Comparison of ENCODE assay signal across 17 cellular contexts in genomic region chr17:67375761-67376160, GRCh38. TPM values are rescaled to one million over a fixed set of nuclear protein-coding genes. Genes with fewer than 3 reads are reported as not detected.
DNase-seq lines count a peak whose midpoint lies in the region; ATAC-seq, FAIRE-seq and TF ChIP-seq lines count a peak whose summit lies in the region.
"Had no signal": no experiment of that assay in that cellular context is flagged by ENCODE, and none has a peak within 500 bp of the region (broad histone marks: within the 10 kb centered on the region; RNA-seq: fewer than 3 reads in every experiment).

No MANE protein-coding gene starts in this region.

- intact Hi-C loops in activated T-helper 2 cell treated with anti-CD3 and anti-CD28 coated beads, Interferon-gamma antibody, Interleukin-2, Interleukin-4, amounts not matched to agents 10 μg/mL and 5 μg/mL and 100 μg/mL, durations not matched to agents 14 hours and 24 hours and 36 hours (cut with micrococcal nuclease): loop anchor here (2.0 kb wide), 3 partner anchors 15 to 255 kb away; no protein-coding TSS in a partner anchor

- no peak for FAIRE-seq in RCC 7860 (lab: Jason Lieb, UNC)
- FAIRE-seq: K562 had no signal

- H3K4me3 Mint-ChIP-seq in T-helper 1 cell treated with Interleukin-12 subunit alpha and Interleukin-12 subunit beta and Interleukin-4 antibody, amounts not matched to agents 30 μg/mL and 1 μg/mL, for 36 hours: peak overlapping the region; percentile 19
- H3K4me3 Mint-ChIP-seq in GM23338: peak overlapping the region; percentile 88; the same call in 2 of the 3 replicates
- peak overlapping the region; percentile 2 for H3K4me3 Mint-ChIP-seq in activated T-helper 2 cell treated with anti-CD3 and anti-CD28 coated beads, Interferon-gamma antibody, Interleukin-2, Interleukin-4, amounts not matched to agents 10 μg/mL and 5 μg/mL and 100 μg/mL, durations not matched to agents 14 hours and 24 hours and 36 hours (ENCODE audit: low read depth)
- H3K4me3 Mint-ChIP-seq in naive thymus-derived CD8-positive, alpha-beta T cell: peak overlapping the region in 8 of 10 donors; percentile 15 to 89 (median 60)

- H3K4me2 ChIP-seq in GM23338: peak overlapping the region; percentile 95

- no peaks in the 10 kb centered on the region for H3K27me3 Mint-ChIP-seq in T-helper 1 cell treated with Interleukin-12 subunit alpha and Interleukin-12 subunit beta and Interleukin-4 antibody, amounts not matched to agents 30 μg/mL and 1 μg/mL, for 36 hours (ENCODE audit: low read depth)
- peaks cover 15% of the 10 kb centered on the region for H3K27me3 Mint-ChIP-seq in GM23338 (ENCODE audit: insufficient read depth, low read depth, poor library complexity)
- peaks cover 42% of the 10 kb centered on the region for H3K27me3 Mint-ChIP-seq in activated T-helper 2 cell treated with anti-CD3 and anti-CD28 coated beads, Interferon-gamma antibody, Interleukin-2, Interleukin-4, amounts not matched to agents 10 μg/mL and 5 μg/mL and 100 μg/mL, durations not matched to agents 14 hours and 24 hours and 36 hours (ENCODE audit: low read depth)
- H3K27me3 Mint-ChIP-seq in naive thymus-derived CD8-positive, alpha-beta T cell: no peaks in the 10 kb centered on the region

- peaks cover 25% of the 10 kb centered on the region for H3K79me2 ChIP-seq in GM23338 (replicated peaks; ENCODE audit: insufficient read depth)

- H3K4me1 ChIP-seq in GM23338 (ENCODE audit: insufficient read depth): peaks cover 16% of the 10 kb centered on the region
- H3K4me1 ChIP-seq: uterus had no signal

- H3K36me3 ChIP-seq in GM23338 (ENCODE audit: insufficient read depth): no peaks in the 10 kb centered on the region
- H3K36me3 ChIP-seq: esophagus squamous epithelium, neutrophil, uterus had no signal

- DNase-seq in T-helper 1 cell (no peak), GM23338 (ENCODE audit: low spot score) (no peak), RCC 7860 (ENCODE audit: low spot score) (no peak)
- DNase-seq in activated T-helper 2 cell treated with anti-CD3 and anti-CD28 coated beads, Interferon-gamma antibody, Interleukin-2, Interleukin-4, amounts not matched to agents 10 μg/mL and 5 μg/mL and 100 μg/mL, durations not matched to agents 14 hours and 24 hours and 36 hours (ENCODE audit: low spot score): no peak
- no peak for DNase-seq in naive thymus-derived CD8-positive, alpha-beta T cell
- DNase-seq in activated CD4-positive, alpha-beta T cell treated with anti-CD3 and anti-CD28 coated beads, Interleukin-2, amount 50 U/mL, for 4 hours: no peak
- DNase-seq: activated CD4-positive, CD25-positive, alpha-beta regulatory T cell; activated CD8-positive, alpha-beta memory T cell treated with anti-CD3 and anti-CD28 coated beads, Interleukin-2, amount 50 U/mL, for 48 hours; esophagus squamous epithelium; NCI-H1417 treated with DMSO at 0.1 percent for 48 hours; NCI-H226; SW 1271; uterus had no signal

- no peak overlapping the region for H2AFZ ChIP-seq in GM23338

- H4K20me1 ChIP-seq in GM23338 (replicated peaks; ENCODE audit: insufficient read depth): no peaks in the 10 kb centered on the region

- ATAC-seq in GM23338: no peak
- no peak for ATAC-seq in naive thymus-derived CD8-positive, alpha-beta T cell
- ATAC-seq in HG02852 (IDR thresholded peaks at IDR 0.05; ENCODE audit: unreplicated experiment): no peak
- ATAC-seq: K562 had no signal

- H3K9me2 ChIP-seq in GM23338 (ENCODE audit: insufficient read depth): no peaks in the 10 kb centered on the region

- H3F3A ChIP-seq in GM23338 (replicated peaks; ENCODE audit: low read depth): peaks cover 21% of the 10 kb centered on the region; the same call in 1 of the 2 replicates

- no peaks in the 10 kb centered on the region for H3K9me3 Mint-ChIP-seq in T-helper 1 cell treated with Interleukin-12 subunit alpha and Interleukin-12 subunit beta and Interleukin-4 antibody, amounts not matched to agents 30 μg/mL and 1 μg/mL, for 36 hours
- peaks cover 9% of the 10 kb centered on the region; the same call in 2 of the 3 replicates for H3K9me3 Mint-ChIP-seq in GM23338
- no peaks in the 10 kb centered on the region for H3K9me3 Mint-ChIP-seq in activated T-helper 2 cell treated with anti-CD3 and anti-CD28 coated beads, Interferon-gamma antibody, Interleukin-2, Interleukin-4, amounts not matched to agents 10 μg/mL and 5 μg/mL and 100 μg/mL, durations not matched to agents 14 hours and 24 hours and 36 hours
- no peaks in the 10 kb centered on the region for H3K9me3 Mint-ChIP-seq in naive thymus-derived CD8-positive, alpha-beta T cell

- H3K27ac ChIP-seq in GM23338 (ENCODE audit: low read depth): no peak overlapping the region

- POLR2A ChIA-PET in naive thymus-derived CD8-positive, alpha-beta T cell (lab: Charles Lee): interaction anchor here (0.6 to 9.1 kb wide), 15 partner anchors 12 to 341 kb away, joined by 3 to 240 read pairs (median 5); partner anchors contain the start of gene PSMD12

- H3K4me1 Mint-ChIP-seq in T-helper 1 cell treated with Interleukin-12 subunit alpha and Interleukin-12 subunit beta and Interleukin-4 antibody, amounts not matched to agents 30 μg/mL and 1 μg/mL, for 36 hours (ENCODE audit: low read depth): peaks cover 23% of the 10 kb centered on the region
- peaks cover 33% of the 10 kb centered on the region for H3K4me1 Mint-ChIP-seq in GM23338
- peaks cover 23% of the 10 kb centered on the region for H3K4me1 Mint-ChIP-seq in activated T-helper 2 cell treated with anti-CD3 and anti-CD28 coated beads, Interferon-gamma antibody, Interleukin-2, Interleukin-4, amounts not matched to agents 10 μg/mL and 5 μg/mL and 100 μg/mL, durations not matched to agents 14 hours and 24 hours and 36 hours (ENCODE audit: low read depth)
- H3K4me1 Mint-ChIP-seq in naive thymus-derived CD8-positive, alpha-beta T cell: peaks cover 20 to 41% (median 38%) of the 10 kb centered on the region in 4 donors

- peaks cover 3% of the 10 kb centered on the region for H3K36me3 Mint-ChIP-seq in T-helper 1 cell treated with Interleukin-12 subunit alpha and Interleukin-12 subunit beta and Interleukin-4 antibody, amounts not matched to agents 30 μg/mL and 1 μg/mL, for 36 hours (ENCODE audit: low read depth)
- peaks cover 18% of the 10 kb centered on the region for H3K36me3 Mint-ChIP-seq in GM23338 (ENCODE audit: low read depth)
- peaks cover 10% of the 10 kb centered on the region for H3K36me3 Mint-ChIP-seq in activated T-helper 2 cell treated with anti-CD3 and anti-CD28 coated beads, Interferon-gamma antibody, Interleukin-2, Interleukin-4, amounts not matched to agents 10 μg/mL and 5 μg/mL and 100 μg/mL, durations not matched to agents 14 hours and 24 hours and 36 hours (ENCODE audit: low read depth)
- H3K36me3 Mint-ChIP-seq in naive thymus-derived CD8-positive, alpha-beta T cell: peaks cover 0 to 2% (median 0%) of the 10 kb centered on the region in 3 donors

- H3K27me3 ChIP-seq in GM23338 (ENCODE audit: insufficient read depth): no peaks in the 10 kb centered on the region
- H3K27me3 ChIP-seq: esophagus squamous epithelium, uterus had no signal

- peak overlapping the region; percentile 91 for H3K4me3 ChIP-seq in GM23338
- H3K4me3 ChIP-seq: K562 had no signal

- TF ChIP-seq CTCF in GM23338 (conservative IDR thresholded peaks at IDR 0.05; ENCODE audit: low read depth in 2 of 2): no peak

- no peak overlapping the region for H3K27ac Mint-ChIP-seq in T-helper 1 cell treated with Interleukin-12 subunit alpha and Interleukin-12 subunit beta and Interleukin-4 antibody, amounts not matched to agents 30 μg/mL and 1 μg/mL, for 36 hours
- H3K27ac Mint-ChIP-seq in GM23338: no peak overlapping the region
- H3K27ac Mint-ChIP-seq in activated T-helper 2 cell treated with anti-CD3 and anti-CD28 coated beads, Interferon-gamma antibody, Interleukin-2, Interleukin-4, amounts not matched to agents 10 μg/mL and 5 μg/mL and 100 μg/mL, durations not matched to agents 14 hours and 24 hours and 36 hours: no peak overlapping the region
- peak overlapping the region in 7 of 10 donors; percentile 10 to 94 (median 77) for H3K27ac Mint-ChIP-seq in naive thymus-derived CD8-positive, alpha-beta T cell

TF ChIP-seq in GM23338, 12 proteins besides CTCF, POLR2A, EP300 and RAD21 (continues in another document):
- TF ChIP-seq NANOG (IDR thresholded peaks at IDR 0.05; ENCODE audit: borderline replicate concordance) (no peak), STAT1 (IDR thresholded peaks at IDR 0.05; ENCODE audit: unreplicated experiment) (no peak), EZH2 (IDR thresholded peaks at IDR 0.05; ENCODE audit: low read depth, unreplicated experiment) (no peak), ZNF114 (CRISPR knock-in tag; IDR thresholded peaks at IDR 0.05) (no peak)

RNA-seq across cellular contexts. Expression of gene PITPNC1, which starts 1.3 kb away (rescaled TPM):
- 22.8 and 32.6 TPM in 2 replicates for total RNA-seq in GM23338 (2014; rRNA removed; shearing (Covaris generic))
- polyA plus RNA-seq in GM23338 (2016; fragmentation: Nextera tagmentation; extraction: Ambion mirVana): 21.6 and 23.0 TPM in 2 replicates
- 10.9 and 11.2 TPM in 2 replicates for total RNA-seq in activated T-helper 2 cell treated with anti-CD3 and anti-CD28 coated beads, Interferon-gamma antibody, Interleukin-2, Interleukin-4, amounts not matched to agents 10 μg/mL and 5 μg/mL and 100 μg/mL, durations not matched to agents 14 hours and 24 hours and 36 hours
- 100 to 1,000 TPM; 128 to 133 TPM for total RNA-seq in naive thymus-derived CD8-positive, alpha-beta T cell
- polyA plus RNA-seq in naive thymus-derived CD8-positive, alpha-beta T cell: 100 to 1,000 TPM; 119 to 159 (median 125) TPM

RNA-seq across cellular contexts. Expression of gene PSMD12, which starts 9.4 kb away (rescaled TPM):
- 67.1 and 73.7 TPM in 2 replicates for total RNA-seq in GM23338 (2014; rRNA removed; shearing (Covaris generic))
- polyA plus RNA-seq in GM23338 (2016; fragmentation: Nextera tagmentation; extraction: Ambion mirVana): 130 and 146 TPM in 2 replicates
- total RNA-seq in activated T-helper 2 cell treated with anti-CD3 and anti-CD28 coated beads, Interferon-gamma antibody, Interleukin-2, Interleukin-4, amounts not matched to agents 10 μg/mL and 5 μg/mL and 100 μg/mL, durations not matched to agents 14 hours and 24 hours and 36 hours: 75.1 and 75.4 TPM in 2 replicates
- 10 to 100 TPM; 44.6 to 45.4 TPM for total RNA-seq in naive thymus-derived CD8-positive, alpha-beta T cell
- polyA plus RNA-seq in naive thymus-derived CD8-positive, alpha-beta T cell: 10 to 100 TPM; 32.0 to 33.0 (median 32.5) TPM

Comparison
In these comparisons a context has a peak if more than half of its experiments do, and no peak if none do; other contexts are left out.
1. H3K27ac Mint-ChIP-seq: peak in naive thymus-derived CD8-positive, alpha-beta T cell (7 of 10); none in T-helper 1 cell treated with Interleukin-12 subunit alpha and Interleukin-12 subunit beta and Interleukin-4 antibody, amounts not matched to agents 30 μg/mL and 1 μg/mL, for 36 hours (single experiment), GM23338 (single experiment) and activated T-helper 2 cell treated with anti-CD3 and anti-CD28 coated beads, Interferon-gamma antibody, Interleukin-2, Interleukin-4, amounts not matched to agents 10 μg/mL and 5 μg/mL and 100 μg/mL, durations not matched to agents 14 hours and 24 hours and 36 hours (single experiment).
2. H3K4me3 Mint-ChIP-seq: peak in every context shown above with its lines; median percentile 88 in GM23338; 60 in naive thymus-derived CD8-positive, alpha-beta T cell; 19 in T-helper 1 cell treated with Interleukin-12 subunit alpha and Interleukin-12 subunit beta and Interleukin-4 antibody, amounts not matched to agents 30 μg/mL and 1 μg/mL, for 36 hours; 2 in activated T-helper 2 cell treated with anti-CD3 and anti-CD28 coated beads, Interferon-gamma antibody, Interleukin-2, Interleukin-4, amounts not matched to agents 10 μg/mL and 5 μg/mL and 100 μg/mL, durations not matched to agents 14 hours and 24 hours and 36 hours.